ENCODE assay signal across 2 cellular contexts in the genomic region with DNA sequence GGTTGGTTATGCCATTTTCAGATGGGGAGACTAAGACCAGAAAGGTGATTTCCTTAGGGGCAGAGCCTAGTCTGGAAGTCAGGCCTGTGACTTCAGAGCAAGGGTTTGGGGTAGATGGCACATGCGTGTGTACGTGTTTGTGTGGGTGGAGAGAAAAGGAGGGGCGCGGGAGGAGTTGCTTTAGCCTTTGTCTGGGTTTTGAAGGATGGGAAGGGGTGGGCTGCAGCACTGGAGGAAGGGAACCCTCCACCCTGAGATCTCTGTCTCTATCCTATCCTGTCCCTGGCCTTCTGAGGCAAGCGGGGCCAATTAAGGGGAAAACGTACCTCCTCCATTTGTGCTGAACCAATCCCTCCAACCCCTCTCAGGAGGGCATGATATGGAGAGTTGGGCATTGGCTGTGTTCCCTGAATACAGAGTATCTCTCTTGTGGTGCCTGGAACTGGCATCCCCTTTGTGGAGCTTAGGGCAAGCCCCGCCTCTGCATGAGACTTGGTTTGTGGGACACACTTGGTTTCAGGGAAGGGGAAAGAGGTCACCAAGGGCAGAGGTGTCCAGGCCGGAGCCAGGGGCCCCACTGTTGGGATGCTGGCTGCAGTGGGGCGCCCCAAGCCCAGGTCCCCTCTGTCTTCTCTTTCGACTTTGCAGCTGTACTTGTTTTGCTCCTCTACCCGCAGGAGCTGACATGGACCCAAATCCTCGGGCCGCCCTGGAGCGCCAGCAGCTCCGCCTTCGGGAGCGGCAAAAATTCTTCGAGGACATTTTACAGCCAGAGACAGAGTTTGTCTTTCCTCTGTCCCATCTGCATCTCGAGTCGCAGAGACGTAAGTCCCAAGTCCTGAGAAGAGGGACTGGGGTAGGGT.
TF ChIP-seq lines count a peak whose summit lies in the region.

DBNDD2 (plus strand) TSS at position 507 of the 863 bp plus-strand sequence; CDS start at position 686, 179 bp downstream.

TF ChIP-seq in SK-N-SH, 30 proteins besides CTCF, POLR2A, EP300 and RAD21 (continued from another document):
- TF ChIP-seq GABPA (IDR thresholded peaks at IDR 0.05; ENCODE audit: low read depth): no peak
- TF ChIP-seq ZBTB33 (IDR thresholded peaks at IDR 0.05; ENCODE audit: borderline replicate concordance, low read depth): no peak
- no peak for TF ChIP-seq TAF1 (IDR thresholded peaks at IDR 0.05; ENCODE audit: borderline replicate concordance, low read depth, low read length)
- TF ChIP-seq FOSL2 (IDR thresholded peaks at IDR 0.05; ENCODE audit: borderline replicate concordance, low read depth): no peak
- TF ChIP-seq GATA2 (CRISPR knock-in tag; IDR thresholded peaks at IDR 0.05): no peak
- TF ChIP-seq SIN3A (IDR thresholded peaks at IDR 0.05; ENCODE audit: borderline replicate concordance, low read depth, low read length): no peak

TF ChIP-seq in SK-N-SH treated with all-trans-retinoic acid at 6 μM for 48 hours, 23 proteins besides CTCF, POLR2A, EP300 and RAD21 (continued from another document):
- no peak for TF ChIP-seq GLIS3 (CRISPR knock-in tag; IDR thresholded peaks at IDR 0.05)
- no peak for TF ChIP-seq ZFP30 (CRISPR knock-in tag; IDR thresholded peaks at IDR 0.05)
- TF ChIP-seq, protein P1, sequence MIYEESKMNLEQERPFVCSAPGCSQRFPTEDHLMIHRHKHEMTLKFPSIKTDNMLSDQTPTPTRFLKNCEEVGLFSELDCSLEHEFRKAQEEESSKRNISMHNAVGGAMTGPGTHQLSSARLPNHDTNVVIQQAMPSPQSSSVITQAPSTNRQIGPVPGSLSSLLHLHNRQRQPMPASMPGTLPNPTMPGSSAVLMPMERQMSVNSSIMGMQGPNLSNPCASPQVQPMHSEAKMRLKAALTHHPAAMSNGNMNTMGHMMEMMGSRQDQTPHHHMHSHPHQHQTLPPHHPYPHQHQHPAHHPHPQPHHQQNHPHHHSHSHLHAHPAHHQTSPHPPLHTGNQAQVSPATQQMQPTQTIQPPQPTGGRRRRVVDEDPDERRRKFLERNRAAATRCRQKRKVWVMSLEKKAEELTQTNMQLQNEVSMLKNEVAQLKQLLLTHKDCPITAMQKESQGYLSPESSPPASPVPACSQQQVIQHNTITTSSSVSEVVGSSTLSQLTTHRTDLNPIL (CRISPR knock-in tag; IDR thresholded peaks at IDR 0.05; ENCODE audit: low read depth): no peak
